26 cellular contexts compared by ENCODE assay signal in the genomic region with DNA sequence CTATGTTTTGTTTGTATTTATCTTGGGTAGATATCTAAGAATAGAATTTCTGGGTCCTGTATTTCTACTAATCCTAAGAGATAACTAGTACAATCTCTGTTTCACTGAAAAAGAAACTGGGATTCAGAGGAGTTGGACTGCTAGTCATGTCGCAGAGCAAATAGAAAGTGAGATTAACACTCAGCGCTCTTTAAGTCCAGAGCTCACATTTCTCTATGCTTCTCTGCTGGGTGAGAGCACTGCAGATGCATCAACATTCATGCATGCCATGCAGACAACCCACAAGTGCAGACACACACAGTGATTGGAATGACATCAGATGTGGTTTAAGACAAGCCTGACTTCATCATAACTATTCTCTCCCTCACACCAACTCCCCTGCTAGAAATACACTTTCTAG.
"Had no signal": no experiment of that assay in that cellular context is flagged by ENCODE, and none has a peak within 500 bp of the region (broad histone marks: within the 10 kb centered on the region; RNA-seq: fewer than 3 reads in every experiment).

No MANE protein-coding gene starts in this region.

- H3K27ac ChIP-seq: ascending aorta, brain microvascular endothelial cell, colonic mucosa, epithelial cell of prostate, esophagus squamous epithelium, VCaP had no signal

- H3K27me3 ChIP-seq: ascending aorta, brain microvascular endothelial cell, colonic mucosa, esophagus squamous epithelium had no signal

- ATAC-seq: activated naive CD4-positive, alpha-beta T cell treated with anti-CD3 and anti-CD28 coated beads, Interleukin-2, amount 50 U/mL, for 72 hours; activated T-cell treated with anti-CD3 and anti-CD28 coated beads, Interleukin-2, amount 50 U/mL, for 72 hours; WTC11 had no signal

- DNase-seq: activated CD4-positive, alpha-beta memory T cell treated with anti-CD3 and anti-CD28 coated beads, Interleukin-2, amount 10 ng/mL, durations not matched to agents 7 days and 5 days; activated CD4-positive, alpha-beta T cell treated with anti-CD3 and anti-CD28 coated beads for 1 hour; activated CD4-positive, alpha-beta T cell treated with anti-CD3 and anti-CD28 coated beads for 4 hours; activated CD4-positive, alpha-beta T cell treated with anti-CD3 and anti-CD28 coated beads, Interleukin-2, amount 10 ng/mL, durations not matched to agents 7 days and 5 days; activated CD4-positive, alpha-beta T cell treated with anti-CD3 and anti-CD28 coated beads, Interleukin-2, amount 50 U/mL, for 4 hours; activated CD8-positive, alpha-beta memory T cell treated with anti-CD3 and anti-CD28 coated beads, Interleukin-2, amount 50 U/mL, for 48 hours; activated gamma-delta T cell; activated naive CD4-positive, alpha-beta T cell; activated naive CD4-positive, alpha-beta T cell treated with anti-CD3 and anti-CD28 coated beads, Interleukin-2, amount 10 ng/mL, durations not matched to agents 7 days and 5 days; activated naive CD8-positive, alpha-beta T cell treated with anti-CD3 and anti-CD28 coated beads, Interleukin-2, amount 10 ng/mL, durations not matched to agents 7 days and 5 days; activated T-cell treated with anti-CD3 and anti-CD28 coated beads for 4 hours; activated T-cell treated with anti-CD3 and anti-CD28 coated beads, Interleukin-2, amount 50 U/mL, for 24 hours; activated T-cell treated with anti-CD3 and anti-CD28 coated beads, Interleukin-2, amount 50 U/mL, for 72 hours; brain microvascular endothelial cell; caudate nucleus; cerebellar nuclear complex; colonic mucosa; effector CD8-positive, alpha-beta T cell; esophagus squamous epithelium; head of caudate nucleus; T-helper 2 cell had no signal

- H3K36me3 ChIP-seq: ascending aorta, brain microvascular endothelial cell, colonic mucosa, esophagus squamous epithelium had no signal

- H3K9me3 ChIP-seq: ascending aorta, colonic mucosa, esophagus squamous epithelium had no signal

- H3K4me3 ChIP-seq: ascending aorta, colonic mucosa, esophagus squamous epithelium had no signal

- H3K4me1 ChIP-seq: ascending aorta, colonic mucosa, esophagus squamous epithelium had no signal
